1 cellular context compared by ENCODE assay signal in the genomic region with DNA sequence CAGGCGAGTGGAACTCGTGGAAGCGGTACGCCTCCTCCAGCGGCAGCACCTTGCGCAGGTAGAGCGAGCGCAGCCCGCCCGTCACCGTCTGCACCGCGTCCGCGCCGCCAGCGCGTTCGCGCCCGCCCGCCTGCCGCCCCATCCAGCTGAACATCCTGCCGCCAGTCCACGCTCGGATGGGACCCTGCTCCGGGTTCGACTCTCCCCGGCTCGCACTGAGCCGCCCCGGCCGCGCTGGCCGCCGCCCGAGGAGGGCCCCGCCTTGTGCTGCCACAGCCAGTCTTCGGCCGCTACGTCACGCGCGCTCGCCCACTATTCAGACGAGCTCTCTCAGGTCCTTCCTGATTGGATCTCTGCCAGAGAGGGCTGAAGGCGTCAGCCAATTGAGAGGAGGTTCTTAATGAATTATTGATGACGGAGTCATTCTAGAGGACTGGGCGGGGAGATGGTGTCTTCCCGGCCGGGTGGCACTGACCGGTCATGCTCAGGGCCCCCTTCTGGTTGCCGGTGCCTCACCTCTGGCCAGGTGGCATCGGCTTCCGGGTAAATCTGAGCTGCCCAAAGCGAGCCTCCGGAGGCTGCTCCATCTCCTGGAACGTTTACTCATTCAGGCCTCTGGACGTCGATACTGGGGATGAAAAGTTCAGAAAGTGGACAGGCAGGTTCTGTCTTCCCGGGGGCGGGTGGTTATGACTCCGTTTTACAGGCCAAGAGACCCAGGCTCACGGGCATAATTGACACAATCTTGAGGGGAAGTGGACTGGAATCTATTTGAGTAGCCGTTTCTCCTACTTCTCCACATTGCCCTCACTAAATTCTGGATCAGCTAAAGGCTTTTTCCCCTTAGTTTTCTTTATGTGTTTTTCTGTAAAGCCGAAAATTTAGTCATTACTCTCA.
TF ChIP-seq lines count a peak whose summit lies in the region.

EHD4 (minus strand) TSS at position 217 of the 897 bp plus-strand sequence; CDS start at position 154, 63 bp downstream.

TF ChIP-seq in K562, 482 proteins besides CTCF, POLR2A, EP300 and RAD21 (continued from another document and continues in another):
- TF ChIP-seq ZNF512 (tag; IDR thresholded peaks at IDR 0.05) (no peak), SRF (CRISPR knock-in tag; IDR thresholded peaks at IDR 0.05) (no peak), ELF2 (CRISPR knock-in tag; IDR thresholded peaks at IDR 0.05) (no peak), BACH1 (tag; IDR thresholded peaks at IDR 0.05) (no peak), CHCHD3 (CRISPR knock-in tag; IDR thresholded peaks at IDR 0.05) (no peak), MCM5 (IDR thresholded peaks at IDR 0.05; ENCODE audit: low read depth) (no peak), ZNF354B (CRISPR knock-in tag; IDR thresholded peaks at IDR 0.05) (no peak), NBN (IDR thresholded peaks at IDR 0.05; ENCODE audit: low read depth) (no peak), DNMT1 (IDR thresholded peaks at IDR 0.05) (no peak), GATA2 (CRISPR knock-in tag; IDR thresholded peaks at IDR 0.05) (no peak), STAT5B (CRISPR knock-in tag; IDR thresholded peaks at IDR 0.05) (no peak), FOXM1 (IDR thresholded peaks at IDR 0.05; ENCODE audit: low read depth) (no peak), FOXM1 (CRISPR knock-in tag; IDR thresholded peaks at IDR 0.05; ENCODE audit: low read depth) (no peak), TAF15 (IDR thresholded peaks at IDR 0.05; ENCODE audit: low read depth, low read length) (no peak), CHD4 (IDR thresholded peaks at IDR 0.05; ENCODE audit: insufficient read depth, insufficient replicate concordance, low read depth, low read length, poor library complexity, severe bottlenecking) (no peak), ZNF274 (IDR thresholded peaks at IDR 0.05; ENCODE audit: borderline replicate concordance, low read depth, low read length) (no peak), ZNF408 (CRISPR knock-in tag; IDR thresholded peaks at IDR 0.05; ENCODE audit: low read depth) (no peak), RNF219 (CRISPR knock-in tag; IDR thresholded peaks at IDR 0.05) (no peak), PPARD (CRISPR knock-in tag; IDR thresholded peaks at IDR 0.05) (no peak), THAP7 (CRISPR knock-in tag; IDR thresholded peaks at IDR 0.05) (no peak), ZNF444 (CRISPR knock-in tag; IDR thresholded peaks at IDR 0.05) (no peak), CEBPB (tag; IDR thresholded peaks at IDR 0.05) (no peak), UBTF (IDR thresholded peaks at IDR 0.05; ENCODE audit: borderline replicate concordance in 1 of 2, low read depth in 2 of 2, low read length in 2 of 2) (peak in 1 of 2 experiments; percentile 81; a peak in 2 of 4 replicates), DIDO1 (tag; IDR thresholded peaks at IDR 0.05; ENCODE audit: low read depth) (no peak), ADNP (tag; IDR thresholded peaks at IDR 0.05) (no peak), SMAD3 (CRISPR knock-in tag; conservative IDR thresholded peaks at IDR 0.05) (no peak), TBL1XR1 (IDR thresholded peaks at IDR 0.05; ENCODE audit: low read length in 2 of 2) (no peak), SMARCC2 (IDR thresholded peaks at IDR 0.05; ENCODE audit: low read depth) (no peak), SIN3A (IDR thresholded peaks at IDR 0.05; ENCODE audit: borderline replicate concordance in 2 of 2, control insufficient read depth in 1 of 2, low read depth in 2 of 2, low read length in 2 of 2) (peak; percentile 24 to 25; a peak in 1 of 4 replicates), TEAD2 (tag; IDR thresholded peaks at IDR 0.05) (no peak)
- TF ChIP-seq, protein P1, sequence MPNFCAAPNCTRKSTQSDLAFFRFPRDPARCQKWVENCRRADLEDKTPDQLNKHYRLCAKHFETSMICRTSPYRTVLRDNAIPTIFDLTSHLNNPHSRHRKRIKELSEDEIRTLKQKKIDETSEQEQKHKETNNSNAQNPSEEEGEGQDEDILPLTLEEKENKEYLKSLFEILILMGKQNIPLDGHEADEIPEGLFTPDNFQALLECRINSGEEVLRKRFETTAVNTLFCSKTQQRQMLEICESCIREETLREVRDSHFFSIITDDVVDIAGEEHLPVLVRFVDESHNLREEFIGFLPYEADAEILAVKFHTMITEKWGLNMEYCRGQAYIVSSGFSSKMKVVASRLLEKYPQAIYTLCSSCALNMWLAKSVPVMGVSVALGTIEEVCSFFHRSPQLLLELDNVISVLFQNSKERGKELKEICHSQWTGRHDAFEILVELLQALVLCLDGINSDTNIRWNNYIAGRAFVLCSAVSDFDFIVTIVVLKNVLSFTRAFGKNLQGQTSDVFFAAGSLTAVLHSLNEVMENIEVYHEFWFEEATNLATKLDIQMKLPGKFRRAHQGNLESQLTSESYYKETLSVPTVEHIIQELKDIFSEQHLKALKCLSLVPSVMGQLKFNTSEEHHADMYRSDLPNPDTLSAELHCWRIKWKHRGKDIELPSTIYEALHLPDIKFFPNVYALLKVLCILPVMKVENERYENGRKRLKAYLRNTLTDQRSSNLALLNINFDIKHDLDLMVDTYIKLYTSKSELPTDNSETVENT (CRISPR knock-in tag; IDR thresholded peaks at IDR 0.05): peak; percentile 85
- TF ChIP-seq, protein P2, sequence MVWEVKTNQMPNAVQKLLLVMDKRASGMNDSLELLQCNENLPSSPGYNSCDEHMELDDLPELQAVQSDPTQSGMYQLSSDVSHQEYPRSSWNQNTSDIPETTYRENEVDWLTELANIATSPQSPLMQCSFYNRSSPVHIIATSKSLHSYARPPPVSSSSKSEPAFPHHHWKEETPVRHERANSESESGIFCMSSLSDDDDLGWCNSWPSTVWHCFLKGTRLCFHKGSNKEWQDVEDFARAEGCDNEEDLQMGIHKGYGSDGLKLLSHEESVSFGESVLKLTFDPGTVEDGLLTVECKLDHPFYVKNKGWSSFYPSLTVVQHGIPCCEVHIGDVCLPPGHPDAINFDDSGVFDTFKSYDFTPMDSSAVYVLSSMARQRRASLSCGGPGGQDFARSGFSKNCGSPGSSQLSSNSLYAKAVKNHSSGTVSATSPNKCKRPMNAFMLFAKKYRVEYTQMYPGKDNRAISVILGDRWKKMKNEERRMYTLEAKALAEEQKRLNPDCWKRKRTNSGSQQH (CRISPR knock-in tag; IDR thresholded peaks at IDR 0.05): no peak
- TF ChIP-seq, protein P3, sequence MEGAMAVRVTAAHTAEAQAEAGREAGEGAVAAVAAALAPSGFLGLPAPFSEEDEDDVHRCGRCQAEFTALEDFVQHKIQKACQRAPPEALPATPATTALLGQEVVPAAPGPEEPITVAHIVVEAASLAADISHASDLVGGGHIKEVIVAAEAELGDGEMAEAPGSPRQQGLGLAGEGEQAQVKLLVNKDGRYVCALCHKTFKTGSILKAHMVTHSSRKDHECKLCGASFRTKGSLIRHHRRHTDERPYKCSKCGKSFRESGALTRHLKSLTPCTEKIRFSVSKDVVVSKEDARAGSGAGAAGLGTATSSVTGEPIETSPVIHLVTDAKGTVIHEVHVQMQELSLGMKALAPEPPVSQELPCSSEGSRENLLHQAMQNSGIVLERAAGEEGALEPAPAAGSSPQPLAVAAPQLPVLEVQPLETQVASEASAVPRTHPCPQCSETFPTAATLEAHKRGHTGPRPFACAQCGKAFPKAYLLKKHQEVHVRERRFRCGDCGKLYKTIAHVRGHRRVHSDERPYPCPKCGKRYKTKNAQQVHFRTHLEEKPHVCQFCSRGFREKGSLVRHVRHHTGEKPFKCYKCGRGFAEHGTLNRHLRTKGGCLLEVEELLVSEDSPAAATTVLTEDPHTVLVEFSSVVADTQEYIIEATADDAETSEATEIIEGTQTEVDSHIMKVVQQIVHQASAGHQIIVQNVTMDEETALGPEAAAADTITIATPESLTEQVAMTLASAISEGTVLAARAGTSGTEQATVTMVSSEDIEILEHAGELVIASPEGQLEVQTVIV (CRISPR knock-in tag; IDR thresholded peaks at IDR 0.05; ENCODE audit: borderline replicate concordance): no peak
- TF ChIP-seq, protein P4, sequence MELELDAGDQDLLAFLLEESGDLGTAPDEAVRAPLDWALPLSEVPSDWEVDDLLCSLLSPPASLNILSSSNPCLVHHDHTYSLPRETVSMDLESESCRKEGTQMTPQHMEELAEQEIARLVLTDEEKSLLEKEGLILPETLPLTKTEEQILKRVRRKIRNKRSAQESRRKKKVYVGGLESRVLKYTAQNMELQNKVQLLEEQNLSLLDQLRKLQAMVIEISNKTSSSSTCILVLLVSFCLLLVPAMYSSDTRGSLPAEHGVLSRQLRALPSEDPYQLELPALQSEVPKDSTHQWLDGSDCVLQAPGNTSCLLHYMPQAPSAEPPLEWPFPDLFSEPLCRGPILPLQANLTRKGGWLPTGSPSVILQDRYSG (tag; conservative IDR thresholded peaks at IDR 0.05; ENCODE audit: low read depth): no peak; the same call in 1 of the 2 replicates
- TF ChIP-seq, protein P5, sequence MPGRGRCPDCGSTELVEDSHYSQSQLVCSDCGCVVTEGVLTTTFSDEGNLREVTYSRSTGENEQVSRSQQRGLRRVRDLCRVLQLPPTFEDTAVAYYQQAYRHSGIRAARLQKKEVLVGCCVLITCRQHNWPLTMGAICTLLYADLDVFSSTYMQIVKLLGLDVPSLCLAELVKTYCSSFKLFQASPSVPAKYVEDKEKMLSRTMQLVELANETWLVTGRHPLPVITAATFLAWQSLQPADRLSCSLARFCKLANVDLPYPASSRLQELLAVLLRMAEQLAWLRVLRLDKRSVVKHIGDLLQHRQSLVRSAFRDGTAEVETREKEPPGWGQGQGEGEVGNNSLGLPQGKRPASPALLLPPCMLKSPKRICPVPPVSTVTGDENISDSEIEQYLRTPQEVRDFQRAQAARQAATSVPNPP (IDR thresholded peaks at IDR 0.05; ENCODE audit: borderline replicate concordance, insufficient read depth, insufficient read length): no peak
- TF ChIP-seq, protein P6, sequence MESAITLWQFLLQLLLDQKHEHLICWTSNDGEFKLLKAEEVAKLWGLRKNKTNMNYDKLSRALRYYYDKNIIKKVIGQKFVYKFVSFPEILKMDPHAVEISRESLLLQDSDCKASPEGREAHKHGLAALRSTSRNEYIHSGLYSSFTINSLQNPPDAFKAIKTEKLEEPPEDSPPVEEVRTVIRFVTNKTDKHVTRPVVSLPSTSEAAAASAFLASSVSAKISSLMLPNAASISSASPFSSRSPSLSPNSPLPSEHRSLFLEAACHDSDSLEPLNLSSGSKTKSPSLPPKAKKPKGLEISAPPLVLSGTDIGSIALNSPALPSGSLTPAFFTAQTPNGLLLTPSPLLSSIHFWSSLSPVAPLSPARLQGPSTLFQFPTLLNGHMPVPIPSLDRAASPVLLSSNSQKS (CRISPR knock-in tag; IDR thresholded peaks at IDR 0.05): no peak
